21 cellular contexts compared by ENCODE assay signal in the genomic region with DNA sequence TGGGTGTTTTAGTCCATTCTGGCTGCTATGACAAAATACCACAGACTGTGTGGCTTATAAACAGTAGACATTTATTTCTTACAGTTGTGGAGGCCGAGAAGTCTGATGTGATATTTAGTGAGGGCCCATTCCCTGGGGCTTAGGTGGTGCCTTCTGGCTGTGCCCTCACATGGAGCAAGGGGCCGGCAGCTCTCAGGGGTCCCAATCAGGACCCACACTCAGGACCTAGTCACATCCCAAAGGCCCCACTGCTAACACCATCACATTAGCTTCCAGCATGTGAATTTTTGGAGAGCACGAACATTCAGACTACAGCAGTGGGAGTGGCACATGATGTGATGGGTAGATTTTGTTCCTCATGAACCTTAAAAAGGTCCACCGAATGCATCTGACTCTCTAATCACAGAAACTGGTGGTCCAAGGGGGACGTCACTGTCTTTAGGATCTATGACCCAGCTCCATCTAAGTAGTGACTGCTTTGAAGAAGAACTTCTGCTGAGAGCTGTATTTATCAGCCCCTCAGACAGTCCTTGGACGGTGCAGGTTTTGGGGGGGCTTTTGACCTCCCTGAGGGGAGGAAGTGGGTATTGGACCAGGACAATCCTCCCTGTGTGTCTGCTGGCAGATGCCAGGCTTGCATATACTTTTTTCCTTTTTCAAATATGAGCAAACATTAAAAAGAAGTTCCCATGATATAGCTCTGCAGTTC.
"Had no signal": no experiment of that assay in that cellular context is flagged by ENCODE, and none has a peak within 500 bp of the region (broad histone marks: within the 10 kb centered on the region; RNA-seq: fewer than 3 reads in every experiment).

No MANE protein-coding gene starts in this region.

- DNase-seq: KBM-7, MG63, NCI-H1092, NCI-H1105 treated with DMSO at 0.1 percent for 48 hours, NCI-H1417 treated with DMSO at 0.1 percent for 48 hours, NCI-H146, NCI-H187, NCI-H2029, NCI-H2081 treated with DMSO at 0.1 percent for 48 hours, NCI-H2171, NCI-H226, NCI-H446, NCI-H510A, NCI-H69, NCI-H774, Right ventricle myocardium superior, RPMI8226, SIG-M5, SK-N-SH had no signal

- H3K4me1 ChIP-seq: SJSA1 had no signal

- H3K27ac ChIP-seq: SJSA1 had no signal

- H3K9me3 ChIP-seq: MG63, SJSA1, SK-N-SH had no signal

- H3K4me3 ChIP-seq: MG63, SJSA1 had no signal

- H3K9me2 ChIP-seq: SK-N-SH had no signal

- H3K9ac ChIP-seq: SK-N-SH had no signal

- FAIRE-seq: RCC 7860 had no signal

- H3K27me3 ChIP-seq: MG63 had no signal

- H3K36me3 ChIP-seq: MG63, SJSA1 had no signal

- H3K4me2 ChIP-seq: SK-N-SH had no signal
